27 cellular contexts compared by ENCODE assay signal in genomic region chr13:99185606-99186005, GRCh38.
"Had no signal": no experiment of that assay in that cellular context is flagged by ENCODE, and none has a peak within 500 bp of the region (broad histone marks: within the 10 kb centered on the region; RNA-seq: fewer than 3 reads in every experiment).

No MANE protein-coding gene starts in this region.

- H3K36me3 Mint-ChIP-seq: natural killer cell; neural progenitor cell; stimulated activated effector memory CD8-positive, alpha-beta T cell treated with anti-CD3 and anti-CD28 coated beads, Interleukin-12 subunit alpha, Interleukin-12 subunit beta, amount 100 ng/mL, for 72 hours had no signal

- H3K27ac Mint-ChIP-seq: natural killer cell; nephron; neural progenitor cell; progenitor cell of endocrine pancreas; stimulated activated effector memory CD8-positive, alpha-beta T cell treated with anti-CD3 and anti-CD28 coated beads, Interleukin-12 subunit alpha, Interleukin-12 subunit beta, amount 100 ng/mL, for 72 hours; stimulated activated naive B cell treated with anti-CD40 and anti-IgM and Interleukin-4, amounts not matched to agents 10 μg/mL and 1 μg/mL and 100 μg/mL, for 72 hours; stimulated activated naive CD8-positive, alpha-beta T cell treated with anti-CD3 and anti-CD28 coated beads, Interleukin-15, Interleukin-2, amounts not matched to agents 100 ng/mL and 50 ng/mL, for 24 hours; type B pancreatic cell had no signal

- DNase-seq: natural killer cell; occipital lobe; ovary; posterior cingulate gyrus; psoas muscle; right cardiac atrium; right lobe of liver; sigmoid colon; small intestine; stimulated activated CD4-positive, alpha-beta T cell treated with anti-CD3 and anti-CD28 coated beads, Interleukin-15, amount 100 ng/mL, for 24 hours; stimulated activated CD4-positive, alpha-beta T cell treated with anti-CD3 and anti-CD28 coated beads, Interleukin-2, amount 100 ng/mL, for 24 hours; stimulated activated CD4-positive, alpha-beta T cell treated with anti-CD3 and anti-CD28 coated beads, Interleukin-2, amount 100 ng/mL, for 48 hours; stimulated activated CD4-positive, alpha-beta T cell treated with anti-CD3 and anti-CD28 coated beads, Interleukin-4, amount 100 ng/mL, for 24 hours; stimulated activated naive B cell treated with anti-CD40 and anti-IgM and Interleukin-4, amounts not matched to agents 10 μg/mL and 1 μg/mL and 100 μg/mL, for 72 hours; stimulated activated naive CD4-positive, alpha-beta T cell treated with Interleukin-2 at 50 U/mL for 16 hours; stomach; tibial artery; transverse colon; upper lobe of right lung; uterus had no signal

- H3K79me2 ChIP-seq: parathyroid adenoma had no signal

- H3K36me3 ChIP-seq: neural progenitor cell, ovary, right lobe of liver, sigmoid colon, stomach, tibial artery, transverse colon, upper lobe of right lung, uterus had no signal

- H3K4me3 ChIP-seq: neural progenitor cell, ovary, psoas muscle, right lobe of liver, sigmoid colon, stomach, tibial artery, transverse colon, upper lobe of right lung, uterus had no signal

- H3K4me3 Mint-ChIP-seq: natural killer cell; nephron; neural progenitor cell; stimulated activated effector memory CD8-positive, alpha-beta T cell treated with anti-CD3 and anti-CD28 coated beads, Interleukin-12 subunit alpha, Interleukin-12 subunit beta, amount 100 ng/mL, for 72 hours; stimulated activated naive B cell treated with anti-CD40 and anti-IgM and Interleukin-4, amounts not matched to agents 10 μg/mL and 1 μg/mL and 100 μg/mL, for 72 hours; stimulated activated naive CD8-positive, alpha-beta T cell treated with anti-CD3 and anti-CD28 coated beads, Interleukin-15, Interleukin-2, amounts not matched to agents 100 ng/mL and 50 ng/mL, for 24 hours; type B pancreatic cell had no signal

- H3K4me1 ChIP-seq: neural progenitor cell, parathyroid adenoma, psoas muscle, right lobe of liver, sigmoid colon, stomach, tibial artery, upper lobe of right lung, uterus had no signal

- H2AFZ ChIP-seq: neural progenitor cell, parathyroid adenoma had no signal

- H3K27me3 Mint-ChIP-seq: progenitor cell of endocrine pancreas; stimulated activated naive B cell treated with anti-CD40 and anti-IgM and Interleukin-4, amounts not matched to agents 10 μg/mL and 1 μg/mL and 100 μg/mL, for 72 hours; stimulated activated naive CD8-positive, alpha-beta T cell treated with anti-CD3 and anti-CD28 coated beads, Interleukin-15, Interleukin-2, amounts not matched to agents 100 ng/mL and 50 ng/mL, for 24 hours; type B pancreatic cell had no signal

- ATAC-seq: natural killer cell; psoas muscle; right cardiac atrium; right lobe of liver; stimulated activated effector memory CD8-positive, alpha-beta T cell treated with anti-CD3 and anti-CD28 coated beads, Interleukin-12 subunit alpha, Interleukin-12 subunit beta, amount 100 ng/mL, for 72 hours; stimulated activated naive B cell treated with anti-CD40 and anti-IgM and Interleukin-4, amounts not matched to agents 10 μg/mL and 1 μg/mL and 100 μg/mL, for 72 hours; upper lobe of right lung had no signal

- H3K9me3 ChIP-seq: ovary, right lobe of liver, tibial artery, upper lobe of right lung, uterus had no signal

- H3K4me2 ChIP-seq: neural progenitor cell had no signal

- H3K27ac ChIP-seq: neural progenitor cell, ovary, parathyroid adenoma, psoas muscle, right lobe of liver, sigmoid colon, stomach, tibial artery, transverse colon, upper lobe of right lung, uterus had no signal

- H3K9ac ChIP-seq: neural progenitor cell, parathyroid adenoma had no signal

- H3K9me3 Mint-ChIP-seq: natural killer cell; stimulated activated effector memory CD8-positive, alpha-beta T cell treated with anti-CD3 and anti-CD28 coated beads, Interleukin-12 subunit alpha, Interleukin-12 subunit beta, amount 100 ng/mL, for 72 hours had no signal

- H3K4me1 Mint-ChIP-seq: natural killer cell, nephron, neural progenitor cell had no signal

- H3K27me3 ChIP-seq: neural progenitor cell, ovary, right lobe of liver, sigmoid colon, tibial artery, transverse colon, upper lobe of right lung, uterus had no signal
